Comparison of ENCODE assay signal across 1 cellular context in genomic region chr3:127457094-127457475, GRCh38.
TF ChIP-seq lines count a peak whose summit lies in the region.

No MANE protein-coding gene starts in this region.

TF ChIP-seq in WTC11, 78 proteins besides CTCF, POLR2A, EP300 and RAD21 (continued from another document):
- TF ChIP-seq, protein P1, sequence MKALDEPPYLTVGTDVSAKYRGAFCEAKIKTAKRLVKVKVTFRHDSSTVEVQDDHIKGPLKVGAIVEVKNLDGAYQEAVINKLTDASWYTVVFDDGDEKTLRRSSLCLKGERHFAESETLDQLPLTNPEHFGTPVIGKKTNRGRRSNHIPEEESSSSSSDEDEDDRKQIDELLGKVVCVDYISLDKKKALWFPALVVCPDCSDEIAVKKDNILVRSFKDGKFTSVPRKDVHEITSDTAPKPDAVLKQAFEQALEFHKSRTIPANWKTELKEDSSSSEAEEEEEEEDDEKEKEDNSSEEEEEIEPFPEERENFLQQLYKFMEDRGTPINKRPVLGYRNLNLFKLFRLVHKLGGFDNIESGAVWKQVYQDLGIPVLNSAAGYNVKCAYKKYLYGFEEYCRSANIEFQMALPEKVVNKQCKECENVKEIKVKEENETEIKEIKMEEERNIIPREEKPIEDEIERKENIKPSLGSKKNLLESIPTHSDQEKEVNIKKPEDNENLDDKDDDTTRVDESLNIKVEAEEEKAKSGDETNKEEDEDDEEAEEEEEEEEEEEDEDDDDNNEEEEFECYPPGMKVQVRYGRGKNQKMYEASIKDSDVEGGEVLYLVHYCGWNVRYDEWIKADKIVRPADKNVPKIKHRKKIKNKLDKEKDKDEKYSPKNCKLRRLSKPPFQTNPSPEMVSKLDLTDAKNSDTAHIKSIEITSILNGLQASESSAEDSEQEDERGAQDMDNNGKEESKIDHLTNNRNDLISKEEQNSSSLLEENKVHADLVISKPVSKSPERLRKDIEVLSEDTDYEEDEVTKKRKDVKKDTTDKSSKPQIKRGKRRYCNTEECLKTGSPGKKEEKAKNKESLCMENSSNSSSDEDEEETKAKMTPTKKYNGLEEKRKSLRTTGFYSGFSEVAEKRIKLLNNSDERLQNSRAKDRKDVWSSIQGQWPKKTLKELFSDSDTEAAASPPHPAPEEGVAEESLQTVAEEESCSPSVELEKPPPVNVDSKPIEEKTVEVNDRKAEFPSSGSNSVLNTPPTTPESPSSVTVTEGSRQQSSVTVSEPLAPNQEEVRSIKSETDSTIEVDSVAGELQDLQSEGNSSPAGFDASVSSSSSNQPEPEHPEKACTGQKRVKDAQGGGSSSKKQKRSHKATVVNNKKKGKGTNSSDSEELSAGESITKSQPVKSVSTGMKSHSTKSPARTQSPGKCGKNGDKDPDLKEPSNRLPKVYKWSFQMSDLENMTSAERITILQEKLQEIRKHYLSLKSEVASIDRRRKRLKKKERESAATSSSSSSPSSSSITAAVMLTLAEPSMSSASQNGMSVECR (CRISPR knock-in tag; IDR thresholded peaks at IDR 0.05; ENCODE audit: borderline replicate concordance): peak; percentile 29; the same call in 1 of the 2 replicates
- TF ChIP-seq, protein P2, sequence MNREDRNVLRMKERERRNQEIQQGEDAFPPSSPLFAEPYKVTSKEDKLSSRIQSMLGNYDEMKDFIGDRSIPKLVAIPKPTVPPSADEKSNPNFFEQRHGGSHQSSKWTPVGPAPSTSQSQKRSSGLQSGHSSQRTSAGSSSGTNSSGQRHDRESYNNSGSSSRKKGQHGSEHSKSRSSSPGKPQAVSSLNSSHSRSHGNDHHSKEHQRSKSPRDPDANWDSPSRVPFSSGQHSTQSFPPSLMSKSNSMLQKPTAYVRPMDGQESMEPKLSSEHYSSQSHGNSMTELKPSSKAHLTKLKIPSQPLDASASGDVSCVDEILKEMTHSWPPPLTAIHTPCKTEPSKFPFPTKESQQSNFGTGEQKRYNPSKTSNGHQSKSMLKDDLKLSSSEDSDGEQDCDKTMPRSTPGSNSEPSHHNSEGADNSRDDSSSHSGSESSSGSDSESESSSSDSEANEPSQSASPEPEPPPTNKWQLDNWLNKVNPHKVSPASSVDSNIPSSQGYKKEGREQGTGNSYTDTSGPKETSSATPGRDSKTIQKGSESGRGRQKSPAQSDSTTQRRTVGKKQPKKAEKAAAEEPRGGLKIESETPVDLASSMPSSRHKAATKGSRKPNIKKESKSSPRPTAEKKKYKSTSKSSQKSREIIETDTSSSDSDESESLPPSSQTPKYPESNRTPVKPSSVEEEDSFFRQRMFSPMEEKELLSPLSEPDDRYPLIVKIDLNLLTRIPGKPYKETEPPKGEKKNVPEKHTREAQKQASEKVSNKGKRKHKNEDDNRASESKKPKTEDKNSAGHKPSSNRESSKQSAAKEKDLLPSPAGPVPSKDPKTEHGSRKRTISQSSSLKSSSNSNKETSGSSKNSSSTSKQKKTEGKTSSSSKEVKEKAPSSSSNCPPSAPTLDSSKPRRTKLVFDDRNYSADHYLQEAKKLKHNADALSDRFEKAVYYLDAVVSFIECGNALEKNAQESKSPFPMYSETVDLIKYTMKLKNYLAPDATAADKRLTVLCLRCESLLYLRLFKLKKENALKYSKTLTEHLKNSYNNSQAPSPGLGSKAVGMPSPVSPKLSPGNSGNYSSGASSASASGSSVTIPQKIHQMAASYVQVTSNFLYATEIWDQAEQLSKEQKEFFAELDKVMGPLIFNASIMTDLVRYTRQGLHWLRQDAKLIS (CRISPR knock-in tag; IDR thresholded peaks at IDR 0.05; ENCODE audit: borderline replicate concordance): no peak
- TF ChIP-seq TEAD4 (CRISPR knock-in tag; IDR thresholded peaks at IDR 0.05) (no peak), GTF2I (CRISPR knock-in tag; conservative IDR thresholded peaks at IDR 0.05) (no peak), SP1 (CRISPR knock-in tag; conservative IDR thresholded peaks at IDR 0.05) (no peak), GRHL2 (CRISPR knock-in tag; IDR thresholded peaks at IDR 0.05; ENCODE audit: insufficient replicate concordance, severe bottlenecking) (no peak), MLX (CRISPR knock-in tag; IDR thresholded peaks at IDR 0.05) (no peak), ZNF423 (CRISPR knock-in tag; IDR thresholded peaks at IDR 0.05) (no peak), ZNF219 (CRISPR knock-in tag; IDR thresholded peaks at IDR 0.05; ENCODE audit: borderline replicate concordance) (no peak), EMX1 (CRISPR knock-in tag; IDR thresholded peaks at IDR 0.05) (no peak), ZBTB21 (CRISPR knock-in tag; IDR thresholded peaks at IDR 0.05; ENCODE audit: borderline replicate concordance) (0 out of 2 replicates have a peak, but pooled peaks have one; percentile 12), SMAD4 (CRISPR knock-in tag; IDR thresholded peaks at IDR 0.05) (no peak), KAT7 (CRISPR knock-in tag; IDR thresholded peaks at IDR 0.05; ENCODE audit: borderline replicate concordance) (no peak), ZNF138 (CRISPR knock-in tag; conservative IDR thresholded peaks at IDR 0.05) (peak; percentile 66; the same call in 1 of the 2 replicates), IRF1 (CRISPR knock-in tag; IDR thresholded peaks at IDR 0.05) (0 out of 2 replicates have a peak, but pooled peaks have one; percentile 50), GABPB1 (CRISPR knock-in tag; IDR thresholded peaks at IDR 0.05) (no peak), JUN (CRISPR knock-in tag; IDR thresholded peaks at IDR 0.05) (no peak), ZNF671 (CRISPR knock-in tag; IDR thresholded peaks at IDR 0.05) (no peak), ZNF416 (CRISPR knock-in tag; IDR thresholded peaks at IDR 0.05) (no peak), ELF4 (CRISPR knock-in tag; IDR thresholded peaks at IDR 0.05; ENCODE audit: low read depth) (no peak), FOXK1 (CRISPR knock-in tag; IDR thresholded peaks at IDR 0.05) (0 out of 2 replicates have a peak, but pooled peaks have one; percentile 54), ZNF263 (CRISPR knock-in tag; IDR thresholded peaks at IDR 0.05; ENCODE audit: low read depth) (no peak), SOX15 (CRISPR knock-in tag; IDR thresholded peaks at IDR 0.05) (no peak), ATF1 (CRISPR knock-in tag; IDR thresholded peaks at IDR 0.05) (no peak), ERG (CRISPR knock-in tag; IDR thresholded peaks at IDR 0.05) (no peak), TCF7 (CRISPR knock-in tag; IDR thresholded peaks at IDR 0.05; ENCODE audit: low read depth) (no peak), FOXP1 (CRISPR knock-in tag; IDR thresholded peaks at IDR 0.05; ENCODE audit: borderline replicate concordance) (peak; percentile 64; the same call in 1 of the 2 replicates), HMGXB4 (CRISPR knock-in tag; IDR thresholded peaks at IDR 0.05) (no peak), MXD4 (CRISPR knock-in tag; IDR thresholded peaks at IDR 0.05; ENCODE audit: borderline replicate concordance) (no peak), HMGA2 (CRISPR knock-in tag; IDR thresholded peaks at IDR 0.05) (no peak), ZMAT4 (CRISPR knock-in tag; IDR thresholded peaks at IDR 0.05) (no peak), CBFB (CRISPR knock-in tag; IDR thresholded peaks at IDR 0.05; ENCODE audit: low read depth) (no peak), OVOL2 (CRISPR knock-in tag; IDR thresholded peaks at IDR 0.05; ENCODE audit: borderline replicate concordance) (no peak), ETV6 (CRISPR knock-in tag; IDR thresholded peaks at IDR 0.05) (0 out of 2 replicates have a peak, but pooled peaks have one; percentile 24)
- TF ChIP-seq, protein P3, sequence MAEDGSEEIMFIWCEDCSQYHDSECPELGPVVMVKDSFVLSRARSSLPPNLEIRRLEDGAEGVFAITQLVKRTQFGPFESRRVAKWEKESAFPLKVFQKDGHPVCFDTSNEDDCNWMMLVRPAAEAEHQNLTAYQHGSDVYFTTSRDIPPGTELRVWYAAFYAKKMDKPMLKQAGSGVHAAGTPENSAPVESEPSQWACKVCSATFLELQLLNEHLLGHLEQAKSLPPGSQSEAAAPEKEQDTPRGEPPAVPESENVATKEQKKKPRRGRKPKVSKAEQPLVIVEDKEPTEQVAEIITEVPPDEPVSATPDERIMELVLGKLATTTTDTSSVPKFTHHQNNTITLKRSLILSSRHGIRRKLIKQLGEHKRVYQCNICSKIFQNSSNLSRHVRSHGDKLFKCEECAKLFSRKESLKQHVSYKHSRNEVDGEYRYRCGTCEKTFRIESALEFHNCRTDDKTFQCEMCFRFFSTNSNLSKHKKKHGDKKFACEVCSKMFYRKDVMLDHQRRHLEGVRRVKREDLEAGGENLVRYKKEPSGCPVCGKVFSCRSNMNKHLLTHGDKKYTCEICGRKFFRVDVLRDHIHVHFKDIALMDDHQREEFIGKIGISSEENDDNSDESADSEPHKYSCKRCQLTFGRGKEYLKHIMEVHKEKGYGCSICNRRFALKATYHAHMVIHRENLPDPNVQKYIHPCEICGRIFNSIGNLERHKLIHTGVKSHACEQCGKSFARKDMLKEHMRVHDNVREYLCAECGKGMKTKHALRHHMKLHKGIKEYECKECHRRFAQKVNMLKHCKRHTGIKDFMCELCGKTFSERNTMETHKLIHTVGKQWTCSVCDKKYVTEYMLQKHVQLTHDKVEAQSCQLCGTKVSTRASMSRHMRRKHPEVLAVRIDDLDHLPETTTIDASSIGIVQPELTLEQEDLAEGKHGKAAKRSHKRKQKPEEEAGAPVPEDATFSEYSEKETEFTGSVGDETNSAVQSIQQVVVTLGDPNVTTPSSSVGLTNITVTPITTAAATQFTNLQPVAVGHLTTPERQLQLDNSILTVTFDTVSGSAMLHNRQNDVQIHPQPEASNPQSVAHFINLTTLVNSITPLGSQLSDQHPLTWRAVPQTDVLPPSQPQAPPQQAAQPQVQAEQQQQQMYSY (CRISPR knock-in tag; IDR thresholded peaks at IDR 0.05): no peak
- TF ChIP-seq, protein P4, sequence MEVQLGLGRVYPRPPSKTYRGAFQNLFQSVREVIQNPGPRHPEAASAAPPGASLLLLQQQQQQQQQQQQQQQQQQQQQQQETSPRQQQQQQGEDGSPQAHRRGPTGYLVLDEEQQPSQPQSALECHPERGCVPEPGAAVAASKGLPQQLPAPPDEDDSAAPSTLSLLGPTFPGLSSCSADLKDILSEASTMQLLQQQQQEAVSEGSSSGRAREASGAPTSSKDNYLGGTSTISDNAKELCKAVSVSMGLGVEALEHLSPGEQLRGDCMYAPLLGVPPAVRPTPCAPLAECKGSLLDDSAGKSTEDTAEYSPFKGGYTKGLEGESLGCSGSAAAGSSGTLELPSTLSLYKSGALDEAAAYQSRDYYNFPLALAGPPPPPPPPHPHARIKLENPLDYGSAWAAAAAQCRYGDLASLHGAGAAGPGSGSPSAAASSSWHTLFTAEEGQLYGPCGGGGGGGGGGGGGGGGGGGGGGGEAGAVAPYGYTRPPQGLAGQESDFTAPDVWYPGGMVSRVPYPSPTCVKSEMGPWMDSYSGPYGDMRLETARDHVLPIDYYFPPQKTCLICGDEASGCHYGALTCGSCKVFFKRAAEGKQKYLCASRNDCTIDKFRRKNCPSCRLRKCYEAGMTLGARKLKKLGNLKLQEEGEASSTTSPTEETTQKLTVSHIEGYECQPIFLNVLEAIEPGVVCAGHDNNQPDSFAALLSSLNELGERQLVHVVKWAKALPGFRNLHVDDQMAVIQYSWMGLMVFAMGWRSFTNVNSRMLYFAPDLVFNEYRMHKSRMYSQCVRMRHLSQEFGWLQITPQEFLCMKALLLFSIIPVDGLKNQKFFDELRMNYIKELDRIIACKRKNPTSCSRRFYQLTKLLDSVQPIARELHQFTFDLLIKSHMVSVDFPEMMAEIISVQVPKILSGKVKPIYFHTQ (CRISPR knock-in tag; IDR thresholded peaks at IDR 0.05): no peak
